Comparison of ENCODE assay signal across 8 cellular contexts in the genomic region with DNA sequence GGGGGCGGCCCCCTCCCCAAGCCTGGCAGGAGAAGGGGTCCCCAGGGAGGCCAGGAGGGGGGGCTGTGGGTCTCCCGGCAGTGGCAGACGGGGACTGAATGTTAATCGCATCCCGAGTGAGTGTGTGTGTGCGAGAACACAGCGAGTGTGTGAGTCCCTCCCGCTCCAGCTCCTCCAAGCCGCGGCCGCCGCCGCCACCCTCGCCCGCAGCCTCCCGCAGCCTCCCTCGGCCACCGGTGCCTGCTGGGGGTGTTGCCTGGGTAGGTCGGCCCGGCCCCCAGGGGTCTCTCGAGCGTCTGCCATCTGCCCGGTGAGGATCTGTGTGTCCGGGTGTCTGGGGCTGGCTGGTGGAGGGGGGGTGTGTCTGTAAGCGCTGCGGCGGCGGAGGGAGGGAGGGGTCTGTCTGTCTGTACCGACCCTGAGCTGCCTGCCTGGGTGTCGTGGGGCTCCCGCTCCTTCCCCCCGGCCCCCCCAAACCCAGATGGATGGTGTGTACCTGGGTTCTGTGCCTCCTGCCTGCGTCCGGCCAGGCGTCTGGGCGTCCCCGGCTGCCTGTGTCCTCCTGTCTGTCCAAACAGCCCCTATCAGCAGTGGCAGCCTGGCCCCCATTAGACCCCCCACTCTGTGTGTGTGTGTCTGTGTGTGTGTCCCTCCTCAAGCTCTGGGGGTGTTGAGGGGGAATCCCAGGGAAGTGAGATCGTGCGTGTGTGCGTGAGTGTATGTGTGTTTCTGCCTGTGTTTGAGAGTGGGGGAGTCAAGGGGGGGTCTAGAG. TPM values are rescaled to one million over a fixed set of nuclear protein-coding genes. Genes with fewer than 3 reads are reported as not detected.
DNase-seq lines count a peak whose midpoint lies in the region; ATAC-seq and TF ChIP-seq lines count a peak whose summit lies in the region.

GRIN2D (plus strand) TSS at position 110 of the 772 bp plus-strand sequence. CDS start 4,725 bp downstream, outside the sequence.

- peak within 1 kb of the TSS in 1 of 2 experiments; percentile 61; a peak in 3 of 4 replicates for H3K27ac ChIP-seq in SK-N-SH (ENCODE audit: low read depth in 2 of 2, low read length in 1 of 2)

- no peak for TF ChIP-seq EP300 in SK-N-SH (IDR thresholded peaks at IDR 0.05; ENCODE audit: borderline replicate concordance in 1 of 2, low read depth in 1 of 2, low read length in 1 of 2)

- CTCF ChIA-PET in SK-N-SH (lab: Yijun Ruan, JAX), result interaction anchor here (0.6 to 1.4 kb wide), 15 partner anchors 9 to 190 kb away, joined by 3 to 5 read pairs (median 4); partner anchors contain the start of genes SYNGR4 and TMEM143

- peaks cover 2% of the 10 kb centered on the region for H3K36me3 Mint-ChIP-seq in stimulated activated memory B cell treated with anti-CD40 and anti-IgM and Interleukin-4, amounts not matched to agents 10 μg/mL and 1 μg/mL and 100 μg/mL, for 72 hours

- no peaks in the 10 kb centered on the region for H4K20me1 ChIP-seq in SK-N-SH (ENCODE audit: insufficient read depth)

- WGBS in SK-N-SH (ENCODE audit: low lambda C conversion rate), result 2% methylated on average over 12 of the region's 40 CpGs

- H3K9me2 ChIP-seq in SK-N-SH, result no peaks in the 10 kb centered on the region

- DNase-seq in activated T-cell treated with anti-CD3 and anti-CD28 coated beads, Interleukin-2, amount 50 U/mL, for 1 hour, result peak; percentile 38
- DNase-seq in activated T-cell treated with anti-CD3 and anti-CD28 coated beads for 4 hours (no peak), SK-N-SH (peak; percentile 78), epithelial cell of esophagus (ENCODE audit: low read depth) (no peak)

- no peaks in the 10 kb centered on the region for H3K9me3 Mint-ChIP-seq in stimulated activated memory B cell treated with anti-CD40 and anti-IgM and Interleukin-4, amounts not matched to agents 10 μg/mL and 1 μg/mL and 100 μg/mL, for 72 hours

- peak within 1 kb of the TSS; percentile 93 for H3K4me2 ChIP-seq in SK-N-SH

- H3K4me1 ChIP-seq in SK-N-SH (ENCODE audit: control insufficient read depth in 1 of 2, insufficient read depth in 2 of 2, low read depth in 1 of 2, low read length in 1 of 2), result peaks cover 4 to 50% of the 10 kb centered on the region in 2 experiments; a peak in 3 of 4 replicates

- peak; percentile 37 for TF ChIP-seq CTCF in SK-N-SH (IDR thresholded peaks at IDR 0.05)
- no peak for TF ChIP-seq CTCF in epithelial cell of esophagus (IDR thresholded peaks at IDR 0.05; ENCODE audit: insufficient read depth, low read depth, low read length, missing control alignments)

- peak within 1 kb of the TSS; percentile 51 to 68 for H3K4me3 ChIP-seq in SK-N-SH (ENCODE audit: low read depth in 2 of 2, low read length in 1 of 2)
- peak within 1 kb of the TSS; percentile 10 for H3K4me3 ChIP-seq in epithelial cell of esophagus (ENCODE audit: low read length)

- POLR2A ChIA-PET in SK-N-SH (lab: Yijun Ruan, JAX), result no interaction called here

- peak within 1 kb of the TSS; percentile 49 for H3K4me3 Mint-ChIP-seq in stimulated activated memory B cell treated with anti-CD40 and anti-IgM and Interleukin-4, amounts not matched to agents 10 μg/mL and 1 μg/mL and 100 μg/mL, for 72 hours

- peak within 1 kb of the TSS; percentile 59 for H3K9ac ChIP-seq in SK-N-SH

- H3K27ac Mint-ChIP-seq in stimulated activated memory B cell treated with anti-CD40 and anti-IgM and Interleukin-4, amounts not matched to agents 10 μg/mL and 1 μg/mL and 100 μg/mL, for 72 hours, result peak within 1 kb of the TSS; percentile 96

- H3F3A ChIP-seq in SK-N-SH (replicated peaks; ENCODE audit: insufficient read depth), result peaks cover 18% of the 10 kb centered on the region

- H2AFZ ChIP-seq in SK-N-SH (ENCODE audit: low read depth), result peak within 1 kb of the TSS; percentile 68; the same call in 1 of the 2 replicates

- peaks cover 4 to 6% of the 10 kb centered on the region in 2 experiments for H3K36me3 ChIP-seq in SK-N-SH (replicated peaks in 1 of 2; ENCODE audit: control insufficient read depth in 1 of 2, insufficient read depth in 2 of 2, low read length in 1 of 2)

- peak; percentile 14 for TF ChIP-seq RAD21 in SK-N-SH (IDR thresholded peaks at IDR 0.05; ENCODE audit: low read length)

- H3K27me3 ChIP-seq in SK-N-SH (ENCODE audit: insufficient read depth), result no peaks in the 10 kb centered on the region

- H3K4me1 Mint-ChIP-seq in stimulated activated memory B cell treated with anti-CD40 and anti-IgM and Interleukin-4, amounts not matched to agents 10 μg/mL and 1 μg/mL and 100 μg/mL, for 72 hours, result peaks cover 64% of the 10 kb centered on the region

- peaks cover 57% of the 10 kb centered on the region for H3K27me3 Mint-ChIP-seq in stimulated activated memory B cell treated with anti-CD40 and anti-IgM and Interleukin-4, amounts not matched to agents 10 μg/mL and 1 μg/mL and 100 μg/mL, for 72 hours

- no peaks in the 10 kb centered on the region for H3K9me3 ChIP-seq in SK-N-SH

- ATAC-seq in stimulated activated memory B cell treated with anti-CD40 and anti-IgM and Interleukin-4, amounts not matched to agents 10 μg/mL and 1 μg/mL and 100 μg/mL, for 72 hours, result no peak
- ATAC-seq in HG03457 (IDR thresholded peaks at IDR 0.05; ENCODE audit: unreplicated experiment) (no peak), GM19395 (IDR thresholded peaks at IDR 0.05; ENCODE audit: unreplicated experiment) (no peak), GM18517 (IDR thresholded peaks at IDR 0.05; ENCODE audit: unreplicated experiment) (no peak)

- H3K79me2 ChIP-seq in SK-N-SH (ENCODE audit: insufficient read depth), result peaks cover 24% of the 10 kb centered on the region

TF ChIP-seq in SK-N-SH, 30 proteins besides CTCF, POLR2A, EP300 and RAD21:
- TF ChIP-seq TAF1 (IDR thresholded peaks at IDR 0.05; ENCODE audit: borderline replicate concordance, low read depth, low read length), result no peak
- TF ChIP-seq PBX3 (IDR thresholded peaks at IDR 0.05), result 0 out of 2 replicates have a peak, but pooled peaks have one; percentile 4
- TF ChIP-seq SMC3 (IDR thresholded peaks at IDR 0.05; ENCODE audit: low read depth, low read length), result 0 out of 2 replicates have a peak, but pooled peaks have one; percentile 3
- TF ChIP-seq GABPA (IDR thresholded peaks at IDR 0.05; ENCODE audit: low read depth), result no peak

RNA-seq across cellular contexts. Expression of gene GRIN2D, which starts in this region (rescaled TPM):
- 0.54 and 0.92 TPM in 2 replicates for polyA plus RNA-seq in SK-N-SH (2012; rRNA removed)
- 0.28 and 0.56 TPM in 2 replicates for polyA plus RNA-seq in SK-N-SH (2012; cell fraction: cytosol; rRNA removed)
- polyA plus RNA-seq in SK-N-SH (2012; cell fraction: nucleus; rRNA removed), result 1.3 and 1.4 TPM in 2 replicates

Comparison
In these comparisons a context has a peak if more than half of its experiments do, and no peak if none do; other contexts are left out.
1. DNase-seq: peak in activated T-cell treated with anti-CD3 and anti-CD28 coated beads, Interleukin-2, amount 50 U/mL, for 1 hour (single experiment) and SK-N-SH (single experiment); none in activated T-cell treated with anti-CD3 and anti-CD28 coated beads for 4 hours (single experiment) and epithelial cell of esophagus (single experiment).